Comparison of ENCODE assay signal across 36 cellular contexts in the genomic region with DNA sequence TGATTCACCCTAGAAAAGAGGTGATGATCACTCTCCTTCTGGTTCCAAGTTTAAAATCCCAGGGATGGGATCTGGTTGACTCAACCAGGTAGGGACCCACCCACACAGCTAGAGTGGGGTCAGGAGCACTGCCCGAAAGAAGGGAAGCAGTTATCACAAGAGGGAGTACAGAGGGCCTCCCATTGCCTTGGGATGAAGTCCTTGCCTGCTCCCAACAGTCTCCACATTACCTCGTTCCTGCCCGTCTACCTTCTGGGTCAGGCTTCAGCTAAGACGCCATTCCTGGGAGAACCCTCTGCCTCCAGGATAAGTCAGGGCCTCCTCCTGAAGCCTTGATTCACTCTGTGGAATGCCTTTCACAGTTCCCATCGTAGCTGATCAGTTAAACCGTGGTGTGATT.
"Had no signal": no experiment of that assay in that cellular context is flagged by ENCODE, and none has a peak within 500 bp of the region (broad histone marks: within the 10 kb centered on the region; RNA-seq: fewer than 3 reads in every experiment).

No MANE protein-coding gene starts in this region.

- ATAC-seq: Right ventricle myocardium inferior, SK-N-SH treated with all-trans-retinoic acid at 6 μM for 48 hours had no signal

- H3K27me3 ChIP-seq: ascending aorta, cardiac muscle cell, MG63 had no signal

- H3K4me3 Mint-ChIP-seq: activated CD4-positive, alpha-beta T cell treated with anti-CD3 and anti-CD28 coated beads, Interleukin-2, amount 10 ng/mL, durations not matched to agents 24 days and 14 days; activated CD8-positive, alpha-beta T cell treated with anti-CD3 and anti-CD28 coated beads for 36 hours; activated naive CD4-positive, alpha-beta T cell treated with anti-CD3 and anti-CD28 coated beads, Interleukin-2, amount 50 U/mL, for 24 hours; activated naive CD8-positive, alpha-beta T cell treated with anti-CD3 and anti-CD28 coated beads, Interleukin-2, amount 10 ng/mL, durations not matched to agents 7 days and 5 days; central memory CD8-positive, alpha-beta T cell had no signal

- H3K9me3 Mint-ChIP-seq: activated CD4-positive, alpha-beta T cell treated with anti-CD3 and anti-CD28 coated beads, Interleukin-2, amount 10 ng/mL, durations not matched to agents 24 days and 14 days; activated CD8-positive, alpha-beta T cell treated with anti-CD3 and anti-CD28 coated beads for 36 hours; activated naive CD4-positive, alpha-beta T cell treated with anti-CD3 and anti-CD28 coated beads, Interleukin-2, amount 50 U/mL, for 24 hours; activated naive CD8-positive, alpha-beta T cell treated with anti-CD3 and anti-CD28 coated beads, Interleukin-2, amount 10 ng/mL, durations not matched to agents 7 days and 5 days; activated T-helper 2 cell treated with anti-CD3 and anti-CD28 coated beads, Interferon-gamma antibody, Interleukin-2, Interleukin-4, amounts not matched to agents 10 μg/mL and 5 μg/mL and 100 μg/mL, durations not matched to agents 14 hours and 24 hours and 36 hours; central memory CD8-positive, alpha-beta T cell had no signal

- H3K9me3 ChIP-seq: ascending aorta, MG63 had no signal

- H3K4me3 ChIP-seq: ascending aorta, cardiac muscle cell, MG63, PC-9 had no signal

- H3K27ac Mint-ChIP-seq: activated CD4-positive, alpha-beta T cell treated with anti-CD3 and anti-CD28 coated beads, Interleukin-2, amount 10 ng/mL, durations not matched to agents 24 days and 14 days; activated CD8-positive, alpha-beta T cell treated with anti-CD3 and anti-CD28 coated beads for 36 hours; activated naive CD4-positive, alpha-beta T cell treated with anti-CD3 and anti-CD28 coated beads, Interleukin-2, amount 50 U/mL, for 24 hours; activated naive CD8-positive, alpha-beta T cell treated with anti-CD3 and anti-CD28 coated beads, Interleukin-2, amount 10 ng/mL, durations not matched to agents 7 days and 5 days; activated T-helper 2 cell treated with anti-CD3 and anti-CD28 coated beads, Interferon-gamma antibody, Interleukin-2, Interleukin-4, amounts not matched to agents 10 μg/mL and 5 μg/mL and 100 μg/mL, durations not matched to agents 14 hours and 24 hours and 36 hours had no signal

- H3K27me3 Mint-ChIP-seq: activated CD8-positive, alpha-beta T cell treated with anti-CD3 and anti-CD28 coated beads for 36 hours; activated naive CD4-positive, alpha-beta T cell treated with anti-CD3 and anti-CD28 coated beads, Interleukin-2, amount 50 U/mL, for 24 hours; central memory CD8-positive, alpha-beta T cell had no signal

- H3K36me3 ChIP-seq: MG63 had no signal

- DNase-seq: activated CD4-positive, alpha-beta T cell treated with anti-CD3 and anti-CD28 coated beads for 1 hour; activated CD4-positive, alpha-beta T cell treated with anti-CD3 and anti-CD28 coated beads, Interleukin-2, amount 10 ng/mL, durations not matched to agents 24 days and 14 days; activated CD4-positive, alpha-beta T cell treated with anti-CD3 and anti-CD28 coated beads, Interleukin-2, amount 50 U/mL, for 4 hours; activated CD4-positive, CD25-positive, alpha-beta regulatory T cell; activated CD8-positive, alpha-beta T cell treated with anti-CD3 and anti-CD28 coated beads for 36 hours; activated gamma-delta T cell; activated naive CD4-positive, alpha-beta T cell treated with Interleukin-2 at 50 U/mL for 16 hours; activated naive CD8-positive, alpha-beta T cell treated with anti-CD3 and anti-CD28 coated beads, Interleukin-2, amount 10 ng/mL, durations not matched to agents 7 days and 5 days; activated T-cell treated with anti-CD3 and anti-CD28 coated beads, Interleukin-2, amount 50 U/mL, for 1 hour; amygdala; Kasumi-1; KG1; MG63; NCI-H1048; NCI-H1105 treated with DMSO at 0.1 percent for 48 hours; NCI-H1436 treated with DMSO at 0.1 percent for 48 hours; NCI-H1694 treated with DMSO at 0.1 percent for 48 hours; NCI-H2029; NCI-H2227 treated with DMSO at 0.1 percent for 48 hours; NCI-H446 treated with DMSO at 0.1 percent for 48 hours; NK-92 treated with Interleukin-12 subunit alpha and Interleukin-12 subunit beta, amount 100 ng/mL, for 24 hours; SIG-M5; SW 1271; T-helper 1 cell; T-helper 2 cell; T-helper 9 cell had no signal

- H2AFZ ChIP-seq: PC-9 had no signal

- H3K27ac ChIP-seq: ascending aorta, cardiac muscle cell, PC-9, RWPE1, VCaP had no signal

- H3K4me2 ChIP-seq: PC-9 had no signal
